1 cellular context compared by ENCODE assay signal in the genomic region with DNA sequence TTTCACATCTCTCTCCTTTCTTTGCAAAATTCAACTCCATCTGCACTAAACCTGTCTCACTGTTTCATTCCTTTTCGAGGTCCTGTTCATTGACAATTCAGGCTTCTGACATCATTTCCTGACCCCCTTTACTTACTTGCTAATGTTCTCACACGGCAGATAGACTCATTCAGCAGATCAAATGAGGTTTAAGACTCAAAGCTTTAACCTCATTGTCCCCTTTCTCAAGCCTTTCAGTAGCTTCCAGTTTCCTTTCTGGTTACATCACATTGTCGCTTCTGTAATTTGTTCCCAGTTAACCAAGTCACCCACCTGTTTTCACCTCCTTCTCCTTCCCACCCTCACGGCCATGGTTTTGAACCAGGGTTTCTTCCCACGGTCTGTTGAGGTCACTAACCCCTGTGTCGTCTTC.
TF ChIP-seq lines count a peak whose summit lies in the region.

No MANE protein-coding gene starts in this region.

TF ChIP-seq in GM12878, 131 proteins besides CTCF, POLR2A, EP300 and RAD21 (continued from another document):
- TF ChIP-seq, protein P1, sequence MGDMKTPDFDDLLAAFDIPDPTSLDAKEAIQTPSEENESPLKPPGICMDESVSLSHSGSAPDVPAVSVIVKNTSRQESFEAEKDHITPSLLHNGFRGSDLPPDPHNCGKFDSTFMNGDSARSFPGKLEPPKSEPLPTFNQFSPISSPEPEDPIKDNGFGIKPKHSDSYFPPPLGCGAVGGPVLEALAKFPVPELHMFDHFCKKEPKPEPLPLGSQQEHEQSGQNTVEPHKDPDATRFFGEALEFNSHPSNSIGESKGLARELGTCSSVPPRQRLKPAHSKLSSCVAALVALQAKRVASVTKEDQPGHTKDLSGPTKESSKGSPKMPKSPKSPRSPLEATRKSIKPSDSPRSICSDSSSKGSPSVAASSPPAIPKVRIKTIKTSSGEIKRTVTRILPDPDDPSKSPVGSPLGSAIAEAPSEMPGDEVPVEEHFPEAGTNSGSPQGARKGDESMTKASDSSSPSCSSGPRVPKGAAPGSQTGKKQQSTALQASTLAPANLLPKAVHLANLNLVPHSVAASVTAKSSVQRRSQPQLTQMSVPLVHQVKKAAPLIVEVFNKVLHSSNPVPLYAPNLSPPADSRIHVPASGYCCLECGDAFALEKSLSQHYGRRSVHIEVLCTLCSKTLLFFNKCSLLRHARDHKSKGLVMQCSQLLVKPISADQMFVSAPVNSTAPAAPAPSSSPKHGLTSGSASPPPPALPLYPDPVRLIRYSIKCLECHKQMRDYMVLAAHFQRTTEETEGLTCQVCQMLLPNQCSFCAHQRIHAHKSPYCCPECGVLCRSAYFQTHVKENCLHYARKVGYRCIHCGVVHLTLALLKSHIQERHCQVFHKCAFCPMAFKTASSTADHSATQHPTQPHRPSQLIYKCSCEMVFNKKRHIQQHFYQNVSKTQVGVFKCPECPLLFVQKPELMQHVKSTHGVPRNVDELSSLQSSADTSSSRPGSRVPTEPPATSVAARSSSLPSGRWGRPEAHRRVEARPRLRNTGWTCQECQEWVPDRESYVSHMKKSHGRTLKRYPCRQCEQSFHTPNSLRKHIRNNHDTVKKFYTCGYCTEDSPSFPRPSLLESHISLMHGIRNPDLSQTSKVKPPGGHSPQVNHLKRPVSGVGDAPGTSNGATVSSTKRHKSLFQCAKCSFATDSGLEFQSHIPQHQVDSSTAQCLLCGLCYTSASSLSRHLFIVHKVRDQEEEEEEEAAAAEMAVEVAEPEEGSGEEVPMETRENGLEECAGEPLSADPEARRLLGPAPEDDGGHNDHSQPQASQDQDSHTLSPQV (IDR thresholded peaks at IDR 0.05): no peak
- no peak for TF ChIP-seq ESRRA (IDR thresholded peaks at IDR 0.05; ENCODE audit: low read length)
- TF ChIP-seq, protein P2, sequence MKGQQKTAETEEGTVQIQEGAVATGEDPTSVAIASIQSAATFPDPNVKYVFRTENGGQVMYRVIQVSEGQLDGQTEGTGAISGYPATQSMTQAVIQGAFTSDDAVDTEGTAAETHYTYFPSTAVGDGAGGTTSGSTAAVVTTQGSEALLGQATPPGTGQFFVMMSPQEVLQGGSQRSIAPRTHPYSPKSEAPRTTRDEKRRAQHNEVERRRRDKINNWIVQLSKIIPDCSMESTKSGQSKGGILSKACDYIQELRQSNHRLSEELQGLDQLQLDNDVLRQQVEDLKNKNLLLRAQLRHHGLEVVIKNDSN (IDR thresholded peaks at IDR 0.05; ENCODE audit: borderline replicate concordance, extremely low read length, insufficient read depth, low read depth, low read length): no peak
- 0 out of 2 replicates have a peak, but pooled peaks have one; percentile 18 for TF ChIP-seq ATF7 (IDR thresholded peaks at IDR 0.05; ENCODE audit: low read depth)
- peak; percentile 78 for TF ChIP-seq JUNB (IDR thresholded peaks at IDR 0.05)
- no peak for TF ChIP-seq NRF1 (conservative IDR thresholded peaks at IDR 0.05; ENCODE audit: low read depth, low read length)
- TF ChIP-seq NFXL1 (IDR thresholded peaks at IDR 0.05; ENCODE audit: borderline replicate concordance): no peak
- TF ChIP-seq, protein P3, sequence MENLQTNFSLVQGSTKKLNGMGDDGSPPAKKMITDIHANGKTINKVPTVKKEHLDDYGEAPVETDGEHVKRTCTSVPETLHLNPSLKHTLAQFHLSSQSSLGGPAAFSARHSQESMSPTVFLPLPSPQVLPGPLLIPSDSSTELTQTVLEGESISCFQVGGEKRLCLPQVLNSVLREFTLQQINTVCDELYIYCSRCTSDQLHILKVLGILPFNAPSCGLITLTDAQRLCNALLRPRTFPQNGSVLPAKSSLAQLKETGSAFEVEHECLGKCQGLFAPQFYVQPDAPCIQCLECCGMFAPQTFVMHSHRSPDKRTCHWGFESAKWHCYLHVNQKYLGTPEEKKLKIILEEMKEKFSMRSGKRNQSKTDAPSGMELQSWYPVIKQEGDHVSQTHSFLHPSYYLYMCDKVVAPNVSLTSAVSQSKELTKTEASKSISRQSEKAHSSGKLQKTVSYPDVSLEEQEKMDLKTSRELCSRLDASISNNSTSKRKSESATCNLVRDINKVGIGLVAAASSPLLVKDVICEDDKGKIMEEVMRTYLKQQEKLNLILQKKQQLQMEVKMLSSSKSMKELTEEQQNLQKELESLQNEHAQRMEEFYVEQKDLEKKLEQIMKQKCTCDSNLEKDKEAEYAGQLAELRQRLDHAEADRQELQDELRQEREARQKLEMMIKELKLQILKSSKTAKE (IDR thresholded peaks at IDR 0.05; ENCODE audit: low read depth, poor library complexity, severe bottlenecking): no peak
